ENCODE assay signal across 1 cellular context in genomic region chr7:32427769-32428291, GRCh38.
TF ChIP-seq lines count a peak whose summit lies in the region.

No MANE protein-coding gene starts in this region.

TF ChIP-seq in HepG2, 621 proteins besides CTCF, POLR2A, EP300 and RAD21 (continued from another document):
- no peak for TF ChIP-seq ZFAT (CRISPR knock-in tag; conservative IDR thresholded peaks at IDR 0.05)
- TF ChIP-seq ZBTB20 (CRISPR knock-in tag; IDR thresholded peaks at IDR 0.05; ENCODE audit: borderline replicate concordance, low read depth), result peak; percentile 66; the same call in 1 of the 2 replicates
- no peak for TF ChIP-seq MAFF (IDR thresholded peaks at IDR 0.05; ENCODE audit: low read depth, low read length)
- peak; percentile 89 for TF ChIP-seq ZBTB25 (CRISPR knock-in tag; IDR thresholded peaks at IDR 0.05)
- TF ChIP-seq ZNF598 (CRISPR knock-in tag; IDR thresholded peaks at IDR 0.05; ENCODE audit: borderline replicate concordance), result no peak
- TF ChIP-seq ZNF24 (IDR thresholded peaks at IDR 0.05), result no peak
- no peak; the same call in 1 of the 2 replicates for TF ChIP-seq ZFP41 (CRISPR knock-in tag; IDR thresholded peaks at IDR 0.05; ENCODE audit: borderline replicate concordance)
- TF ChIP-seq POGK (CRISPR knock-in tag; conservative IDR thresholded peaks at IDR 0.05), result peak; percentile 95
- TF ChIP-seq SCMH1 (CRISPR knock-in tag; IDR thresholded peaks at IDR 0.05; ENCODE audit: borderline replicate concordance), result no peak
- no peak for TF ChIP-seq SOX6 (IDR thresholded peaks at IDR 0.05)
- no peak for TF ChIP-seq SOX6 (CRISPR knock-in tag; IDR thresholded peaks at IDR 0.05)
- peak; percentile 83; the same call in 1 of the 2 replicates for TF ChIP-seq SRY (CRISPR knock-in tag; IDR thresholded peaks at IDR 0.05)
- no peak; the same call in 1 of the 2 replicates for TF ChIP-seq ZXDC (CRISPR knock-in tag; IDR thresholded peaks at IDR 0.05)
- peak; percentile 95 for TF ChIP-seq ZSCAN12 (CRISPR knock-in tag; IDR thresholded peaks at IDR 0.05)
- no peak for TF ChIP-seq TRAFD1 (CRISPR knock-in tag; IDR thresholded peaks at IDR 0.05; ENCODE audit: borderline replicate concordance)
- no peak for TF ChIP-seq HDAC1 (CRISPR knock-in tag; IDR thresholded peaks at IDR 0.05)
- TF ChIP-seq KMT2A (CRISPR knock-in tag; IDR thresholded peaks at IDR 0.05), result peak; percentile 68; the same call in 1 of the 2 replicates
- TF ChIP-seq ZNF256 (CRISPR knock-in tag; conservative IDR thresholded peaks at IDR 0.05), result peak; percentile 94
- TF ChIP-seq ISL2 (CRISPR knock-in tag; IDR thresholded peaks at IDR 0.05), result peak; percentile 67
- no peak for TF ChIP-seq RORA (CRISPR knock-in tag; IDR thresholded peaks at IDR 0.05)
- no peak for TF ChIP-seq CREM (IDR thresholded peaks at IDR 0.05)
- no peak for TF ChIP-seq CREM (CRISPR knock-in tag; IDR thresholded peaks at IDR 0.05)
- TF ChIP-seq NFE2L2 (IDR thresholded peaks at IDR 0.05; ENCODE audit: low read length), result no peak
- no peak for TF ChIP-seq SYNCRIP (IDR thresholded peaks at IDR 0.05; ENCODE audit: insufficient read depth, low read depth, low read length)
- peak; percentile 36; the same call in 1 of the 2 replicates for TF ChIP-seq GATAD2A (CRISPR knock-in tag; IDR thresholded peaks at IDR 0.05)
- no peak for TF ChIP-seq ZNF674 (CRISPR knock-in tag; IDR thresholded peaks at IDR 0.05; ENCODE audit: low read depth)
- 0 out of 2 replicates have a peak, but pooled peaks have one; percentile 69 for TF ChIP-seq ZNF276 (CRISPR knock-in tag; IDR thresholded peaks at IDR 0.05; ENCODE audit: low read depth)
TF ChIP-seq in HepG2: peak in this region for 283.
